2 cellular contexts compared by ENCODE assay signal in the genomic region with DNA sequence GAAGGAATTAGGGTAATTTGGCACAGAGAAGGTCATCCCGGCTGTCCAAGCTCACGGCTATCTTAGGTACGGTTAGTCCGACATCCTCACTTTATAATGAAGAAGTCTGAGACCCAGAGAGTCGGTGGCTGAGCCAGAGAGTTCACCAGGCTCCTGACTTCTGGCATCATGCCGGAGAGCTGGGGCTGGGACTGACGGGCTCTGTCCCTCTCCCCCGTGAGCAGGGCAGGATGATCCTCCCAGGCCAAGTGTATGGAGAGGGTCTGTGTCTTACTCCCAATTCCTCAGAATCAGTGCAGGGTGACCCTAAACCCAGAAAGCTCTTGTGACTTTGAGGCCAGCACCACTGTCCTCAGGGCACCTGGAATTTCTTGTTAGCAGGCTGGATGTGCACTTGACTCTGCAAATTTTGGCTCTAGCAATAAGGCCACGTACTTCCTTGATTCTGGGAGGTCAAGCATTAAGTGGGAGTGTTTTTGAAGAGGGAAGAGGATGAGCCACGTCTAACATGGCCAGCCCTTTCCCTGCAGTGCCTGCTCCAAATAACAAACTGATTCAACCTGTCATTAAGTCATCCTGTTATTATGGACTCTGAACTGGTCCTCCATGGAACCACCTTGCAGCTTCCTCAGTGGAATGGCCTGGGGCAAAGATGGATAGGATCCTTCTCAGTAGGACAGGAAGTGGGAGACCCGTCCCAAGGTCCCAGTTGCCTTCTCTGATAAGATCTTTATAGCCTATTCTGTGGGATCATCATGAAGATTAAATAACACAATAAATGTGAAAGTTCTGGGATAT.
TF ChIP-seq lines count a peak whose summit lies in the region.

No MANE protein-coding gene starts in this region.

TF ChIP-seq in liver, 16 proteins besides CTCF, POLR2A, EP300 and RAD21:
- TF ChIP-seq NR2F2 (IDR thresholded peaks at IDR 0.05), result peak; percentile 32
- no peak for TF ChIP-seq ATF3 (IDR thresholded peaks at IDR 0.05)

TF ChIP-seq in HepG2, 621 proteins besides CTCF, POLR2A, EP300 and RAD21:
- TF ChIP-seq ZNF737 (CRISPR knock-in tag; IDR thresholded peaks at IDR 0.05; ENCODE audit: borderline replicate concordance) (no peak), HOMEZ (CRISPR knock-in tag; IDR thresholded peaks at IDR 0.05; ENCODE audit: low read depth) (no peak), HNRNPH1 (optimal IDR thresholded peaks at IDR 0.05; ENCODE audit: low read depth, low read length) (no peak), TSC22D2 (CRISPR knock-in tag; IDR thresholded peaks at IDR 0.05; ENCODE audit: borderline replicate concordance) (no peak), THYN1 (CRISPR knock-in tag; IDR thresholded peaks at IDR 0.05; ENCODE audit: borderline replicate concordance, low read depth) (no peak), SMAD1 (CRISPR knock-in tag; IDR thresholded peaks at IDR 0.05; ENCODE audit: borderline replicate concordance, low read depth) (no peak), RBAK (CRISPR knock-in tag; IDR thresholded peaks at IDR 0.05) (no peak)
